Comparison of ENCODE assay signal across 33 cellular contexts in genomic region chr5:89885670-89886069, GRCh38.
"Had no signal": no experiment of that assay in that cellular context is flagged by ENCODE, and none has a peak within 500 bp of the region (broad histone marks: within the 10 kb centered on the region; RNA-seq: fewer than 3 reads in every experiment).

No MANE protein-coding gene starts in this region.

- DNase-seq: activated effector memory CD4-positive, alpha-beta T cell treated with anti-CD3 and anti-CD28 coated beads, Interleukin-2, amount 50 U/mL, for 16 hours; activated effector memory CD4-positive, alpha-beta T cell treated with Interleukin-2 at 50 U/mL for 16 hours; activated gamma-delta T cell; activated gamma-delta T cell treated with Interleukin-2 at 50 U/mL for 16 hours; activated naive CD4-positive, alpha-beta T cell; activated naive CD4-positive, alpha-beta T cell treated with anti-CD3 and anti-CD28 coated beads for 36 hours; activated naive CD4-positive, alpha-beta T cell treated with anti-CD3 and anti-CD28 coated beads, Interleukin-2, amount 10 ng/mL, durations not matched to agents 7 days and 5 days; activated naive CD4-positive, alpha-beta T cell treated with anti-CD3 and anti-CD28 coated beads, Interleukin-2, amount 50 U/mL, for 16 hours; activated naive CD4-positive, alpha-beta T cell treated with Interleukin-2 at 50 U/mL for 16 hours; activated naive CD8-positive, alpha-beta T cell treated with anti-CD3 and anti-CD28 coated beads for 36 hours; activated naive CD8-positive, alpha-beta T cell treated with anti-CD3 and anti-CD28 coated beads, Interleukin-2, amount 10 ng/mL, durations not matched to agents 7 days and 5 days; activated naive CD8-positive, alpha-beta T cell treated with anti-CD3 and anti-CD28 coated beads, Interleukin-2, amount 50 U/mL, for 24 hours; activated T-cell treated with anti-CD3 and anti-CD28 coated beads, Interleukin-2, amount 50 U/mL, for 24 hours; activated T-cell treated with anti-CD3 and anti-CD28 coated beads, Interleukin-2, amount 50 U/mL, for 4 hours; activated T-cell treated with anti-CD3 and anti-CD28 coated beads, Interleukin-2, amount 50 U/mL, for 48 hours; activated T-cell treated with anti-CD3 and anti-CD28 coated beads, Interleukin-2, amount 50 U/mL, for 72 hours; adrenal gland; amniotic stem cell; amygdala; anterior cingulate cortex; aorta; body of pancreas; brain microvascular endothelial cell; caudate nucleus; central memory CD4-positive, alpha-beta T cell; cerebellar nuclear complex had no signal

- H3K4me1 ChIP-seq: adrenal gland, ascending aorta, body of pancreas, breast epithelium had no signal

- H3K36me3 ChIP-seq: adrenal gland, ascending aorta, brain microvascular endothelial cell, breast epithelium, cardiac muscle cell had no signal

- H3K9me3 ChIP-seq: adrenal gland, body of pancreas, breast epithelium had no signal

- FAIRE-seq: astrocyte, bronchial epithelial cell had no signal

- ATAC-seq: activated naive CD4-positive, alpha-beta T cell treated with anti-CD3 and anti-CD28 coated beads, Interleukin-2, amount 50 U/mL, for 72 hours; activated naive CD8-positive, alpha-beta T cell treated with anti-CD3 and anti-CD28 coated beads, Interleukin-2, amount 50 U/mL, for 24 hours; activated T-cell treated with anti-CD3 and anti-CD28 coated beads, Interleukin-2, amount 50 U/mL, for 4 hours; activated T-cell treated with anti-CD3 and anti-CD28 coated beads, Interleukin-2, amount 50 U/mL, for 72 hours; activated T-helper 17 cell treated with anti-CD3 and anti-CD28 coated beads, Interleukin-2, amount 50 U/mL, for 72 hours; body of pancreas had no signal

- H3K4me3 ChIP-seq: adrenal gland, ascending aorta, body of pancreas, breast epithelium, cardiac muscle cell had no signal

- H3K27ac ChIP-seq: adrenal gland, ascending aorta, body of pancreas, brain microvascular endothelial cell, breast epithelium, cardiac muscle cell had no signal
